8 cellular contexts compared by ENCODE assay signal in genomic region chr17:63699638-63700527, GRCh38. TPM values are rescaled to one million over a fixed set of nuclear protein-coding genes. Genes with fewer than 3 reads are reported as not detected.
DNase-seq lines count a peak whose midpoint lies in the region; TF ChIP-seq lines count a peak whose summit lies in the region.

Gene LIMD2 (minus strand): TSS chr17:63700125. CDS start chr17:63699298, 827 bp downstream.

- TF ChIP-seq POLR2A in vagina (IDR thresholded peaks at IDR 0.05), result no peak

- H3K4me1 ChIP-seq in SJSA1 (replicated peaks) (peaks cover 29% of the 10 kb centered on the region), vagina (peaks cover 38% of the 10 kb centered on the region)

- H3K27ac ChIP-seq in SJSA1 (peak within 1 kb of the TSS; percentile 84), vagina (peak within 1 kb of the TSS; percentile 81)

- H3K9me3 ChIP-seq in SJSA1 (replicated peaks) (peaks cover 10% of the 10 kb centered on the region), vagina (no peaks in the 10 kb centered on the region)

- intact Hi-C loops in cardiac septum (cut with DNase I), result loop anchor here (2.0 to 5.0 kb wide), 2 partner anchors 41 to 78 kb away; partner anchors contain the start of genes MAP3K3 and STRADA
- intact Hi-C loops in vagina (cut with DNase I), result no loop called here

- H3K27me3 ChIP-seq in SJSA1 (replicated peaks), result no peaks in the 10 kb centered on the region
- no peaks in the 10 kb centered on the region for H3K27me3 ChIP-seq in vagina

- peaks cover 72% of the 10 kb centered on the region for H3K36me3 ChIP-seq in SJSA1
- peaks cover 0 to 10% of the 10 kb centered on the region in 2 donors for H3K36me3 ChIP-seq in vagina

- TF ChIP-seq CTCF in vagina (IDR thresholded peaks at IDR 0.05), result no peak

- H3K4me3 ChIP-seq in SJSA1 (peak within 1 kb of the TSS; percentile 96), vagina (peak within 1 kb of the TSS; percentile 60 to 81)

- peak; percentile 33 for DNase-seq in NOMO-1 (lab: John Stamatoyannopoulos, UW; ENCODE audit: unreplicated experiment in 2 of 2)
- DNase-seq in NOMO-1 treated with DMSO at 0.1 percent for 48 hours (lab: John Stamatoyannopoulos, UW; ENCODE audit: unreplicated experiment), result no peak
- no peak for DNase-seq in HT1080 (ENCODE audit: low read depth)
- DNase-seq in SJSA1 (ENCODE audit: low read depth in 1 of 2, low spot score in 2 of 2), result peak; percentile 65 to 82
- DNase-seq in activated naive CD4-positive, alpha-beta T cell treated with Interleukin-2 at 50 U/mL for 16 hours, result peak; percentile 82
- peak; percentile 87 for DNase-seq in cardiac septum (ENCODE audit: low spot score)
- DNase-seq in pulmonary artery endothelial cell (ENCODE audit: low read depth, low spot score), result no peak
- no peak for DNase-seq in vagina (ENCODE audit: extremely low spot score in 2 of 2)

RNA-seq across cellular contexts. Expression of gene LIMD2, which starts in this region (rescaled TPM):
- total RNA-seq in HT1080 (2014; rRNA removed; shearing (Covaris generic)), result 15.9 and 20.7 TPM in 2 replicates
- 15.2 and 16.4 TPM in 2 replicates for polyA plus RNA-seq in HT1080 (2015; cell fraction: cytosol; rRNA removed)
- polyA plus RNA-seq in HT1080 (2015; cell fraction: nucleus; rRNA removed), result 29.8 and 33.4 TPM in 2 replicates
- total RNA-seq in SJSA1 (2014; rRNA removed; shearing (Covaris generic)), result 26.5 and 35.2 TPM in 2 replicates
- 7.5 TPM for total RNA-seq in cardiac septum
- 14.5 and 24.9 TPM in 2 replicates for total RNA-seq in pulmonary artery endothelial cell
- 22.6 TPM for total RNA-seq in vagina

Comparison
In these comparisons a context has a peak if more than half of its experiments do, and no peak if none do; other contexts are left out.
1. DNase-seq: peak in NOMO-1 (2 of 2), SJSA1 (2 of 2), activated naive CD4-positive, alpha-beta T cell treated with Interleukin-2 at 50 U/mL for 16 hours (single experiment) and cardiac septum (single experiment); none in NOMO-1 treated with DMSO at 0.1 percent for 48 hours (single experiment), HT1080 (single experiment), pulmonary artery endothelial cell (single experiment) and vagina (0 of 2).